9 cellular contexts compared by ENCODE assay signal in the genomic region with DNA sequence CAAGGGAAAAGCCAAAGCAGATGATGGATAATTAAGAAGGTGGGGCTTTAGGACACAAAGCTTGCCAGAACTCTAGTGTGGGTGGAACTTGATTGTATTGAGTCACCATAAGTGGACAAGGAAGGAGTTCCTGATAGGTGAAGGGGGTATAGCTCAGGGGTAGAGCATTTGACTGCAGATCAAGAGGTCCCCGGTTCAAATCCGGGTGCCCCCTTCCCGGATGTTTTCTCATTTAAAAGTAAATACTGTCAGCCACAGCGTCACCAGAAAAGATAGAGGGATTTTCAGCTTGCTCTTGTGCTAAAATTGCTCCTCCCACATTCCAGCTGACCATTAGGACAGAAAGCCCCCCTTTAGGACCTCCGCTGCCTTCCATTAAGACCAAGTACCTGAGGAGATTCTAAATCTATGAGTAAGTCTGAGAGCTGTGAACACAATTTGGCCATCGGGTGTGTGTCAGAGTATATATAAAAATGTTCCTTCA. TPM values are rescaled to one million over a fixed set of nuclear protein-coding genes. Genes with fewer than 3 reads are reported as not detected.
A peak's percentile ranks its signal among the peaks of the same experiment; 100 is the strongest.
DNase-seq lines count a peak whose midpoint lies in the region; ATAC-seq and TF ChIP-seq lines count a peak whose summit lies in the region.
"Had no signal": no experiment of that assay in that cellular context is flagged by ENCODE, and none has a peak within 500 bp of the region (broad histone marks: within the 10 kb centered on the region; RNA-seq: fewer than 3 reads in every experiment).

No MANE protein-coding gene starts in this region.

- H3K27ac Mint-ChIP-seq in natural killer cell (no peak overlapping the region), progenitor cell of endocrine pancreas (no peak overlapping the region)

- H3K27me3 Mint-ChIP-seq in natural killer cell (ENCODE audit: low read depth in 2 of 2) (no peaks in the 10 kb centered on the region), progenitor cell of endocrine pancreas (no peaks in the 10 kb centered on the region)

- DNase-seq in DMS 273 (lab: John Stamatoyannopoulos, UW; ENCODE audit: unreplicated experiment) (peak; percentile 88), HUDEP-2 (lab: John Stamatoyannopoulos, UW; ENCODE audit: unreplicated experiment in 76 of 76) (peak in 46 of 76 experiments; percentile 2 to 73 (median 26)), T1000 (lab: John Stamatoyannopoulos, UW) (peak; percentile 84), iPS-NIHi7 (ENCODE audit: extremely low spot score) (peak; percentile 74), natural killer cell (no peak), progenitor cell of endocrine pancreas (ENCODE audit: low spot score, unreplicated experiment) (no peak), NCI-H2107 treated with DMSO at 0.1 percent for 48 hours (lab: John Stamatoyannopoulos, UW; ENCODE audit: unreplicated experiment) (no peak)

- H3K9me3 Mint-ChIP-seq in natural killer cell (no peaks in the 10 kb centered on the region), progenitor cell of endocrine pancreas (ENCODE audit: low read depth) (no peaks in the 10 kb centered on the region)

- intact Hi-C loops in natural killer cell (cut with micrococcal nuclease), result no loop called here

- peaks cover 0 to 5% of the 10 kb centered on the region in 2 donors for H3K4me1 Mint-ChIP-seq in natural killer cell
- no peaks in the 10 kb centered on the region for H3K4me1 Mint-ChIP-seq in progenitor cell of endocrine pancreas (ENCODE audit: low read depth)

- H3K36me3 Mint-ChIP-seq in natural killer cell, result peaks cover 9% of the 10 kb centered on the region
- peaks cover 19% of the 10 kb centered on the region for H3K36me3 Mint-ChIP-seq in progenitor cell of endocrine pancreas (ENCODE audit: insufficient read depth)

- TF ChIP-seq CTCF in natural killer cell (IDR thresholded peaks at IDR 0.05) (no peak), progenitor cell of endocrine pancreas (IDR thresholded peaks at IDR 0.05; ENCODE audit: unreplicated experiment) (no peak)

- no peak for ATAC-seq in natural killer cell
- no peak for ATAC-seq in GM19463 (IDR thresholded peaks at IDR 0.05; ENCODE audit: unreplicated experiment)
- ATAC-seq: sciatic nerve had no signal

- H3K4me3 Mint-ChIP-seq in natural killer cell (no peak overlapping the region), progenitor cell of endocrine pancreas (ENCODE audit: low read depth) (no peak overlapping the region)

RNA-seq across cellular contexts. Expression of a gene that starts 36.6 kb away (rescaled TPM):
- total RNA-seq in natural killer cell (10 to 100 TPM in 2 of 3 donors, 1 to 10 TPM in 1; 4.6 to 18.6 (median 16.5) TPM), progenitor cell of endocrine pancreas (17.8 and 18.6 TPM in 2 replicates)

Comparison
In these comparisons a context has a peak if more than half of its experiments do, and no peak if none do; other contexts are left out.
1. DNase-seq: peak in DMS 273 (single experiment), HUDEP-2 (46 of 76), T1000 (single experiment) and iPS-NIHi7 (single experiment); none in natural killer cell (single experiment), progenitor cell of endocrine pancreas (single experiment) and NCI-H2107 treated with DMSO at 0.1 percent for 48 hours (single experiment).